1 cellular context compared by ENCODE assay signal in genomic region chr13:71864094-71864980, GRCh38.
TF ChIP-seq lines count a peak whose summit lies in the region.

No MANE protein-coding gene starts in this region.

TF ChIP-seq in A549, 52 proteins besides CTCF, POLR2A, EP300 and RAD21 (continued from another document):
- TF ChIP-seq HES2 (IDR thresholded peaks at IDR 0.05): no peak
- no peak for TF ChIP-seq JUNB (IDR thresholded peaks at IDR 0.05)
- TF ChIP-seq RCOR1 (IDR thresholded peaks at IDR 0.05; ENCODE audit: low read depth, low read length): no peak
